Comparison of ENCODE assay signal across 1 cellular context in the genomic region with DNA sequence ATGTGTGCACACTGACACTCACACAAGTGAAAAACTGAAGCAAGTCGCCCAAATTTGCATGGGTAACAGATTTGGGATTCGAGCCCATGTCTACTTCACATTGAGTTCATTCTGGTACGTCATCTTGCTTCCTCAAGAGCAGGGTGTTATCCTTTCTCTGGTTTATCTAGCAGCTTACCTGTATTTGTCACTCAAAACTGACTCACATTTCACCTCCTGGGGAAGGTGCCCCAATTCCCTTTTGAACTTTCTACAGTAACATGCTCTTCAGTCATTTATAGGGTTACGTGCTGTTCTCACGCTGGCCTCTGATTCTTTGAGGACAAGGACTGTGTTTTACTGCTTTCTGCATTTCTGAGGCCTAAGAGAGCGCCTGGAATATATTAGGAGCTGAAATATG.
TF ChIP-seq lines count a peak whose summit lies in the region.

No MANE protein-coding gene starts in this region.

TF ChIP-seq in HCT116, 20 proteins besides CTCF, POLR2A, EP300 and RAD21 (continued from another document):
- TF ChIP-seq REST (IDR thresholded peaks at IDR 0.05; ENCODE audit: low read depth) (no peak), ELF1 (IDR thresholded peaks at IDR 0.05; ENCODE audit: borderline replicate concordance, low read depth) (no peak), ZFX (IDR thresholded peaks at IDR 0.05) (no peak), EGR1 (IDR thresholded peaks at IDR 0.05; ENCODE audit: low read depth) (no peak), CBX3 (IDR thresholded peaks at IDR 0.05; ENCODE audit: low read depth) (no peak), POLR2AphosphoS5 (IDR thresholded peaks at IDR 0.05; ENCODE audit: low read depth, low read length) (no peak), JUND (IDR thresholded peaks at IDR 0.05) (no peak), ZNF274 (IDR thresholded peaks at IDR 0.05; ENCODE audit: low read depth, low read length) (no peak), MAX (IDR thresholded peaks at IDR 0.05) (no peak), YY1 (IDR thresholded peaks at IDR 0.05; ENCODE audit: extremely low read depth, insufficient replicate concordance, low read depth, low read length) (no peak), SRF (IDR thresholded peaks at IDR 0.05; ENCODE audit: low read depth) (no peak)
TF ChIP-seq in HCT116: peak in this region for 0.
